18 cellular contexts compared by ENCODE assay signal in the genomic region with DNA sequence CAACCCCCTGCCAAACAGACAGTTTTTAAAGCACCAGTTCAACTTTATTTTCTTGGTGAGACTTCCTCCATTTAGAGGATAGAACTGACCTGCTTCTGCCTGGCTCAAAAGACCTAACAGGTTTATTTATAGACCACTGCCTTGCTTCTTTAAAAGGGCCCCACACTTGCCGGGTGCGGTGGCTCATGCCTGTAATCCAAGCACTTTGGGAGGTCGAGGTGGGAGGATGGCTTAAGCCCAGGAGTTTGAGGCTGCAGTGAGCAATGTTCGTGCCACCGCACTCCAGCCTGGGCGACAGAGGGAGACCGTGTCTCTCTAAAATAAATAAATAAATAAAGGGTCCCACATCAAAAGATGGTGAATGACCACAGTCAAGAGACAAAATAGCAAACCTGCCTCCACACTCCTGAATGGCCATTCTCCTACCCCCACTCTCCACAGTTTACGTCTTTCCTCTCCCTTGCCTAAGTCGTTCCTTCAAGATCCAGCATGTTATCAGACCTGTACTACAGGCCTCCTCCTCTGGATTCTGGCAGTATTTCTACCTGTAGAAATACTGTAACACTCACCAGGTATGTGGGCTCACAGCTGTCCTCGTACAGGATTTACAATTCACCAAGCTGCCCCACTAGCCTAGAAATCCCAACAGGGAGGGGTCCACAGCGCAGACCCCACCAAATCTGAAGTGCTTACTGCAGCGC.
DNase-seq lines count a peak whose midpoint lies in the region; ATAC-seq and TF ChIP-seq lines count a peak whose summit lies in the region.
"Had no signal": no experiment of that assay in that cellular context is flagged by ENCODE, and none has a peak within 500 bp of the region (broad histone marks: within the 10 kb centered on the region; RNA-seq: fewer than 3 reads in every experiment).

No MANE protein-coding gene starts in this region.

- intact Hi-C loops in Right ventricle myocardium superior (cut with DNase I) (no loop called here), Right ventricle myocardium inferior (cut with DNase I) (no loop called here), transverse colon (cut with DNase I; ENCODE audit: low total_unique reads) (no loop called here)

- no peak overlapping the region for H2AFZ ChIP-seq in mesenchymal stem cell (ENCODE audit: low read depth, low read length)
- no peak overlapping the region for H2AFZ ChIP-seq in MM.1S (ENCODE audit: low read length)

- H3F3A ChIP-seq in MM.1S (ENCODE audit: insufficient read depth, low read length) = no peaks in the 10 kb centered on the region

- no peak for DNase-seq in Right ventricle myocardium superior
- DNase-seq in Right ventricle myocardium inferior (ENCODE audit: missing footprints) = no peak
- peak; percentile 31 for DNase-seq in choroid plexus epithelial cell (ENCODE audit: low read depth)
- DNase-seq in mesenchymal stem cell = peak; percentile 41
- no peak for DNase-seq in transverse colon
- no peak for DNase-seq in MM.1S
- DNase-seq in NCI-H524 (lab: John Stamatoyannopoulos, UW) = no peak
- DNase-seq in HPDE6-E6E7 (ENCODE audit: extremely low spot score) = no peak
- DNase-seq: activated CD4-positive, CD25-positive, alpha-beta regulatory T cell treated with anti-CD3 and anti-CD28 coated beads, Interleukin-2, amount 50 U/mL, for 72 hours; activated naive CD4-positive, alpha-beta T cell treated with anti-CD3 and anti-CD28 coated beads for 36 hours; body of pancreas; CD8-positive, alpha-beta T cell; left lung; NCI-H1048; NCI-H774; stimulated activated CD4-positive, alpha-beta T cell treated with anti-CD3 and anti-CD28 coated beads, Interleukin-4, amount 100 ng/mL, for 4 hours; T-helper 2 cell had no signal

- H3K27ac ChIP-seq in mesenchymal stem cell (ENCODE audit: low read length, poor library complexity, severe bottlenecking) (no peak overlapping the region), transverse colon (peak overlapping the region; percentile 25 to 63 (median 40)), MM.1S (ENCODE audit: low read length) (no peak overlapping the region)
- H3K27ac ChIP-seq: body of pancreas, left lung had no signal

- H3K4ac ChIP-seq in mesenchymal stem cell (ENCODE audit: low read depth in 1 of 2, low read length in 2 of 2) = peak overlapping the region; percentile 24 to 67

- no peaks in the 10 kb centered on the region for H4K20me1 ChIP-seq in MM.1S (ENCODE audit: insufficient read depth, low read length)

- peak overlapping the region; percentile 79 to 92 for H2BK12ac ChIP-seq in mesenchymal stem cell (ENCODE audit: low read length in 2 of 2)

- peaks cover 18% of the 10 kb centered on the region for H3K79me2 ChIP-seq in MM.1S (ENCODE audit: low read length)

- H4K91ac ChIP-seq in mesenchymal stem cell (ENCODE audit: low read length) = no peak overlapping the region

- TF ChIP-seq CTCF in choroid plexus epithelial cell (conservative IDR thresholded peaks at IDR 0.05; ENCODE audit: low read depth, low read length) = no peak
- no peak for TF ChIP-seq CTCF in transverse colon (IDR thresholded peaks at IDR 0.05)
- TF ChIP-seq CTCF in MM.1S (IDR thresholded peaks at IDR 0.05; ENCODE audit: low read length) = no peak

- no peaks in the 10 kb centered on the region for H3K9me3 ChIP-seq in mesenchymal stem cell (ENCODE audit: control insufficient read depth, low read length)
- H3K9me3 ChIP-seq in transverse colon = no peaks in the 10 kb centered on the region
- H3K9me3 ChIP-seq in MM.1S (replicated peaks; ENCODE audit: insufficient read depth, low read length) = no peaks in the 10 kb centered on the region
- H3K9me3 ChIP-seq: body of pancreas, left lung had no signal

- H3K9me2 ChIP-seq in MM.1S (replicated peaks; ENCODE audit: insufficient read depth, low read length) = no peaks in the 10 kb centered on the region

- in situ Hi-C loops in transverse colon (cut with MboI; ENCODE audit: low pct_ligation_motif_present in 1 of 4, low pct_unique_long_range_greater_than_20kb in 1 of 4, low sequenced_read_pairs in 3 of 4) = no loop called here

- no peak for TF ChIP-seq EP300 in transverse colon (IDR thresholded peaks at IDR 0.05; ENCODE audit: low read depth)

- H3K4me1 ChIP-seq in mesenchymal stem cell (ENCODE audit: control insufficient read depth, insufficient read depth, low read depth, low read length) = peaks cover 11% of the 10 kb centered on the region
- H3K4me1 ChIP-seq in transverse colon = peaks cover 0 to 12% (median 8%) of the 10 kb centered on the region in 4 donors
- no peaks in the 10 kb centered on the region for H3K4me1 ChIP-seq in MM.1S (ENCODE audit: low read length)

- H3K4me3 ChIP-seq in choroid plexus epithelial cell (ENCODE audit: low read depth, low read length) (no peak overlapping the region), mesenchymal stem cell (ENCODE audit: insufficient read depth in 1 of 2, low read depth in 1 of 2, low read length in 2 of 2) (no peak overlapping the region), transverse colon (no peak overlapping the region), MM.1S (ENCODE audit: low read length) (no peak overlapping the region)
- H3K4me3 ChIP-seq: body of pancreas, left lung had no signal

- peak; percentile 48 for ATAC-seq in Right ventricle myocardium superior (ENCODE audit: poor library complexity)
- ATAC-seq in Right ventricle myocardium inferior = no peak
- ATAC-seq: body of pancreas; CD8-positive, alpha-beta T cell; left lung; sciatic nerve had no signal

- peak overlapping the region in 1 of 2 experiments; percentile 51 for H3K14ac ChIP-seq in mesenchymal stem cell (ENCODE audit: low read length in 2 of 2)

- peaks cover 23% of the 10 kb centered on the region for H3K79me1 ChIP-seq in mesenchymal stem cell (replicated peaks; ENCODE audit: low read length, poor library complexity, severe bottlenecking)

- no peak overlapping the region for H2BK15ac ChIP-seq in mesenchymal stem cell (ENCODE audit: low read depth, poor library complexity, severe bottlenecking)

- peak overlapping the region; percentile 78 for H3K18ac ChIP-seq in mesenchymal stem cell (ENCODE audit: low read depth in 1 of 2, low read length in 2 of 2)

- no peak overlapping the region for H3K23ac ChIP-seq in mesenchymal stem cell (ENCODE audit: low read length in 2 of 2)

- H2AK5ac ChIP-seq in mesenchymal stem cell (ENCODE audit: low read length, severe bottlenecking) = no peak overlapping the region

- 81% methylated on average over 12 of the region's 12 CpGs for WGBS in mesenchymal stem cell
- 80% methylated on average over 5 to 12 of the region's 12 CpGs for WGBS in transverse colon (ENCODE audit: low coverage in 1 of 2), 2 donors

- H3K9ac ChIP-seq in mesenchymal stem cell (ENCODE audit: low read length) (no peak overlapping the region), MM.1S (ENCODE audit: low read length) (no peak overlapping the region)

- peak overlapping the region; percentile 77 for H4K8ac ChIP-seq in mesenchymal stem cell (ENCODE audit: low read length)

- no peak overlapping the region for H2BK120ac ChIP-seq in mesenchymal stem cell (ENCODE audit: low read depth, low read length)

- no peak for TF ChIP-seq POLR2A in transverse colon (IDR thresholded peaks at IDR 0.05)

- no peaks in the 10 kb centered on the region for H3K27me3 ChIP-seq in mesenchymal stem cell (ENCODE audit: control insufficient read depth in 1 of 2, insufficient read depth in 1 of 2, low read length in 2 of 2)
- no peaks in the 10 kb centered on the region for H3K27me3 ChIP-seq in transverse colon
- H3K27me3 ChIP-seq in MM.1S (replicated peaks; ENCODE audit: insufficient read depth, low read length) = no peaks in the 10 kb centered on the region
- H3K27me3 ChIP-seq: body of pancreas, left lung had no signal

- H2BK5ac ChIP-seq in mesenchymal stem cell (ENCODE audit: low read depth, low read length, poor library complexity, severe bottlenecking) = no peak overlapping the region

- H3K36me3 ChIP-seq in mesenchymal stem cell (ENCODE audit: control insufficient read depth in 1 of 2, insufficient read depth in 2 of 2, low read depth in 1 of 2, low read length in 2 of 2) (peaks cover 9 to 39% of the 10 kb centered on the region in 2 experiments), transverse colon (no peaks in the 10 kb centered on the region), MM.1S (replicated peaks; ENCODE audit: insufficient read depth, low read length) (no peaks in the 10 kb centered on the region)
- H3K36me3 ChIP-seq: left lung had no signal

- no peak overlapping the region for H3K4me2 ChIP-seq in mesenchymal stem cell (ENCODE audit: low read length, poor library complexity, severe bottlenecking)
- no peak overlapping the region for H3K4me2 ChIP-seq in MM.1S (ENCODE audit: low read depth, low read length)

Comparison
In these comparisons a context has a peak if more than half of its experiments do, and no peak if none do; other contexts are left out.
1. DNase-seq: peak in choroid plexus epithelial cell (single experiment) and mesenchymal stem cell (single experiment); none in Right ventricle myocardium superior (single experiment), Right ventricle myocardium inferior (single experiment), transverse colon (single experiment), MM.1S (single experiment), NCI-H524 (0 of 2) and HPDE6-E6E7 (single experiment).
2. H3K27ac ChIP-seq: peak in transverse colon (4 of 4); none in mesenchymal stem cell (single experiment) and MM.1S (single experiment).